Comparison of ENCODE assay signal across 1 cellular context in genomic region chr6:3258720-3259490, GRCh38.
TF ChIP-seq lines count a peak whose summit lies in the region.

A gene with protein sequence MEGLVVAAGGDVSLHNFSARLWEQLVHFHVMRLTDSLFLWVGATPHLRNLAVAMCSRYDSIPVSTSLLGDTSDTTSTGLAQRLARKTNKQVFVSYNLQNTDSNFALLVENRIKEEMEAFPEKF (plus strand): TSS chr6:3258947. CDS start chr6:3259023, 76 bp downstream.

TF ChIP-seq in K562, 482 proteins besides CTCF, POLR2A, EP300 and RAD21 (continued from another document and continues in another):
- peak; percentile 24; the same call in 1 of the 2 replicates for TF ChIP-seq NR3C1 (CRISPR knock-in tag; IDR thresholded peaks at IDR 0.05)
- no peak for TF ChIP-seq MAFG (tag; conservative IDR thresholded peaks at IDR 0.05)
- peak in 1 of 2 experiments; percentile 33; a peak in 1 of 4 replicates for TF ChIP-seq SRF (CRISPR knock-in tag; IDR thresholded peaks at IDR 0.05)
- peak; percentile 85 for TF ChIP-seq CXXC5 (CRISPR knock-in tag; IDR thresholded peaks at IDR 0.05)
- no peak for TF ChIP-seq MIER1 (IDR thresholded peaks at IDR 0.05; ENCODE audit: low read depth)
- peak; percentile 64; the same call in 1 of the 2 replicates for TF ChIP-seq FOXM1 (IDR thresholded peaks at IDR 0.05; ENCODE audit: low read depth)
- peak; percentile 86; the same call in 1 of the 2 replicates for TF ChIP-seq FOXM1 (CRISPR knock-in tag; IDR thresholded peaks at IDR 0.05; ENCODE audit: low read depth)
- peak; percentile 48; the same call in 1 of the 2 replicates for TF ChIP-seq TCF7 (IDR thresholded peaks at IDR 0.05; ENCODE audit: borderline replicate concordance)
- TF ChIP-seq DMBX1 (CRISPR knock-in tag; IDR thresholded peaks at IDR 0.05; ENCODE audit: borderline replicate concordance): peak; percentile 14; the same call in 1 of the 2 replicates
- TF ChIP-seq CCAR2 (IDR thresholded peaks at IDR 0.05; ENCODE audit: low read depth, low read length): no peak
- no peak for TF ChIP-seq HDGF (IDR thresholded peaks at IDR 0.05)
- no peak; the same call in 1 of the 2 replicates for TF ChIP-seq BCOR (IDR thresholded peaks at IDR 0.05)
- TF ChIP-seq HMGXB4 (CRISPR knock-in tag; IDR thresholded peaks at IDR 0.05): no peak; the same call in 1 of the 2 replicates
- TF ChIP-seq ILK (tag; IDR thresholded peaks at IDR 0.05; ENCODE audit: borderline replicate concordance, low read depth): no peak
- TF ChIP-seq RNF2 (IDR thresholded peaks at IDR 0.05): peak; percentile 57; the same call in 1 of the 2 replicates
- no peak for TF ChIP-seq KLF6 (CRISPR knock-in tag; IDR thresholded peaks at IDR 0.05; ENCODE audit: borderline replicate concordance)
- no peak for TF ChIP-seq ILF3 (IDR thresholded peaks at IDR 0.05; ENCODE audit: borderline replicate concordance)
- TF ChIP-seq CHCHD3 (CRISPR knock-in tag; IDR thresholded peaks at IDR 0.05): no peak
- no peak for TF ChIP-seq MYBL2 (IDR thresholded peaks at IDR 0.05; ENCODE audit: low read depth)
- no peak for TF ChIP-seq MYBL2 (CRISPR knock-in tag; IDR thresholded peaks at IDR 0.05; ENCODE audit: borderline replicate concordance)
- no peak for TF ChIP-seq CHD7 (IDR thresholded peaks at IDR 0.05; ENCODE audit: low read depth, low read length)
- no peak for TF ChIP-seq ARID3A (IDR thresholded peaks at IDR 0.05; ENCODE audit: borderline replicate concordance, low read depth, low read length)
- TF ChIP-seq, protein P1, sequence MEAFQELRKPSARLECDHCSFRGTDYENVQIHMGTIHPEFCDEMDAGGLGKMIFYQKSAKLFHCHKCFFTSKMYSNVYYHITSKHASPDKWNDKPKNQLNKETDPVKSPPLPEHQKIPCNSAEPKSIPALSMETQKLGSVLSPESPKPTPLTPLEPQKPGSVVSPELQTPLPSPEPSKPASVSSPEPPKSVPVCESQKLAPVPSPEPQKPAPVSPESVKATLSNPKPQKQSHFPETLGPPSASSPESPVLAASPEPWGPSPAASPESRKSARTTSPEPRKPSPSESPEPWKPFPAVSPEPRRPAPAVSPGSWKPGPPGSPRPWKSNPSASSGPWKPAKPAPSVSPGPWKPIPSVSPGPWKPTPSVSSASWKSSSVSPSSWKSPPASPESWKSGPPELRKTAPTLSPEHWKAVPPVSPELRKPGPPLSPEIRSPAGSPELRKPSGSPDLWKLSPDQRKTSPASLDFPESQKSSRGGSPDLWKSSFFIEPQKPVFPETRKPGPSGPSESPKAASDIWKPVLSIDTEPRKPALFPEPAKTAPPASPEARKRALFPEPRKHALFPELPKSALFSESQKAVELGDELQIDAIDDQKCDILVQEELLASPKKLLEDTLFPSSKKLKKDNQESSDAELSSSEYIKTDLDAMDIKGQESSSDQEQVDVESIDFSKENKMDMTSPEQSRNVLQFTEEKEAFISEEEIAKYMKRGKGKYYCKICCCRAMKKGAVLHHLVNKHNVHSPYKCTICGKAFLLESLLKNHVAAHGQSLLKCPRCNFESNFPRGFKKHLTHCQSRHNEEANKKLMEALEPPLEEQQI (IDR thresholded peaks at IDR 0.05): no peak
- peak; percentile 79; the same call in 1 of the 2 replicates for TF ChIP-seq HNRNPL (IDR thresholded peaks at IDR 0.05; ENCODE audit: low read depth, low read length)
- TF ChIP-seq TEAD4 (IDR thresholded peaks at IDR 0.05; ENCODE audit: low read length): no peak
- peak; percentile 52; the same call in 1 of the 2 replicates for TF ChIP-seq TEAD4 (CRISPR knock-in tag; IDR thresholded peaks at IDR 0.05; ENCODE audit: borderline replicate concordance)
- no peak for TF ChIP-seq ZNF407 (IDR thresholded peaks at IDR 0.05; ENCODE audit: low read depth)
- no peak for TF ChIP-seq PTTG1 (tag; IDR thresholded peaks at IDR 0.05; ENCODE audit: low read depth)
- no peak for TF ChIP-seq SNAPC5 (CRISPR knock-in tag; IDR thresholded peaks at IDR 0.05)
- TF ChIP-seq CBX1 (IDR thresholded peaks at IDR 0.05; ENCODE audit: low read depth): peak; percentile 86
- TF ChIP-seq BHLHE40 (IDR thresholded peaks at IDR 0.05; ENCODE audit: low read length): peak; percentile 46; the same call in 1 of the 2 replicates
